Comparison of ENCODE assay signal across 13 cellular contexts in genomic region chr15:69193948-69194827, GRCh38. TPM values are rescaled to one million over a fixed set of nuclear protein-coding genes. Genes with fewer than 3 reads are reported as not detected.
DNase-seq lines count a peak whose midpoint lies in the region; ATAC-seq and TF ChIP-seq lines count a peak whose summit lies in the region.
"Had no signal": no experiment of that assay in that cellular context is flagged by ENCODE, and none has a peak within 500 bp of the region (broad histone marks: within the 10 kb centered on the region; RNA-seq: fewer than 3 reads in every experiment).

No MANE protein-coding gene starts in this region.

- H3K27ac ChIP-seq in right lobe of liver (peak overlapping the region in 2 of 3 donors; percentile 17 to 56), uterus (peak overlapping the region; percentile 44 to 52), H9 (ENCODE audit: insufficient read length, low read depth, low read length) (no peak overlapping the region)

- H3K4me3 ChIP-seq in choroid plexus epithelial cell (ENCODE audit: low read depth, low read length): no peak overlapping the region
- no peak overlapping the region for H3K4me3 ChIP-seq in right lobe of liver
- no peak overlapping the region for H3K4me3 ChIP-seq in uterus

- H2AK5ac ChIP-seq in H9 (ENCODE audit: insufficient read length, low read length): no peak overlapping the region

- H2BK5ac ChIP-seq in H9 (ENCODE audit: insufficient read length, low read length): no peak overlapping the region

- no peak overlapping the region for H3K4me3 Mint-ChIP-seq in H9
- no peak overlapping the region for H3K4me3 Mint-ChIP-seq in stimulated activated effector memory CD8-positive, alpha-beta T cell treated with anti-CD3 and anti-CD28 coated beads, Interleukin-12 subunit alpha, Interleukin-12 subunit beta, amount 100 ng/mL, for 72 hours
- H3K4me3 Mint-ChIP-seq: activated CD4-positive, alpha-beta T cell treated with anti-CD3 and anti-CD28 coated beads for 36 hours had no signal

- H3K4me2 ChIP-seq in H9 (ENCODE audit: insufficient read depth, insufficient read length, low read length): no peak overlapping the region

- H2BK120ac ChIP-seq in H9 (ENCODE audit: low read depth, low read length, poor library complexity, severe bottlenecking): no peak overlapping the region

- H3K27me3 ChIP-seq in right lobe of liver (no peaks in the 10 kb centered on the region), uterus (no peaks in the 10 kb centered on the region), H9 (ENCODE audit: insufficient read depth, low read length) (no peaks in the 10 kb centered on the region)

- no peak overlapping the region for H3K18ac ChIP-seq in H9 (ENCODE audit: insufficient read length, low read depth, low read length)

- H4K5ac ChIP-seq in H9 (ENCODE audit: insufficient read length, low read depth, low read length): no peak overlapping the region

- TF ChIP-seq CTCF in choroid plexus epithelial cell (conservative IDR thresholded peaks at IDR 0.05; ENCODE audit: low read depth, low read length) (no peak), right lobe of liver (IDR thresholded peaks at IDR 0.05) (no peak), uterus (IDR thresholded peaks at IDR 0.05) (no peak), H9 (conservative IDR thresholded peaks at IDR 0.05) (no peak)

- H3K56ac ChIP-seq in H9 (ENCODE audit: insufficient read length, low read depth, low read length): no peak overlapping the region

- TF ChIP-seq POLR2A in right lobe of liver (IDR thresholded peaks at IDR 0.05): no peak
- TF ChIP-seq POLR2A in uterus (IDR thresholded peaks at IDR 0.05): no peak

- no peak overlapping the region for H2BK12ac ChIP-seq in H9 (ENCODE audit: insufficient read length, low read depth, low read length)

- H4K8ac ChIP-seq in H9 (replicated peaks; ENCODE audit: insufficient read length, low read depth, low read length): no peak overlapping the region

- 17% methylated on average over 2 of the region's 2 CpGs for WGBS in right lobe of liver (ENCODE audit: insufficient coverage, low coverage, low lambda C conversion rate, missing lambda C conversion rate)
- WGBS in H9 (ENCODE audit: extremely low coverage, insufficient read length, low lambda C conversion rate): no CpG with 5 or more reads among the region's 2 CpGs

- no peaks in the 10 kb centered on the region for H3K27me3 Mint-ChIP-seq in H9 (ENCODE audit: low read depth)
- H3K27me3 Mint-ChIP-seq: activated CD4-positive, alpha-beta T cell treated with anti-CD3 and anti-CD28 coated beads for 36 hours had no signal

- H3K79me1 ChIP-seq in H9 (ENCODE audit: insufficient read depth, low read depth, low read length, poor library complexity, severe bottlenecking): no peaks in the 10 kb centered on the region

- H4K91ac ChIP-seq in H9 (ENCODE audit: insufficient read length, low read depth, low read length): no peak overlapping the region

- H4K20me1 ChIP-seq in H9 (ENCODE audit: control insufficient read depth, insufficient read depth, insufficient read length): no peaks in the 10 kb centered on the region

- H2AFZ ChIP-seq in H9 (ENCODE audit: low read length): no peak overlapping the region

- peaks cover 4 to 7% of the 10 kb centered on the region in 2 experiments; a peak in 3 of 5 replicates for H3K9me3 Mint-ChIP-seq in H9
- peaks cover 7% of the 10 kb centered on the region for H3K9me3 Mint-ChIP-seq in stimulated activated effector memory CD8-positive, alpha-beta T cell treated with anti-CD3 and anti-CD28 coated beads, Interleukin-12 subunit alpha, Interleukin-12 subunit beta, amount 100 ng/mL, for 72 hours

- H3K36me3 Mint-ChIP-seq in H9 (ENCODE audit: insufficient read depth in 1 of 3, low read depth in 3 of 3): peaks cover 5 to 23% (median 20%) of the 10 kb centered on the region in 3 experiments; a peak in 6 of 7 replicates
- no peaks in the 10 kb centered on the region for H3K36me3 Mint-ChIP-seq in stimulated activated effector memory CD8-positive, alpha-beta T cell treated with anti-CD3 and anti-CD28 coated beads, Interleukin-12 subunit alpha, Interleukin-12 subunit beta, amount 100 ng/mL, for 72 hours

- H3K9me3 ChIP-seq in right lobe of liver (no peaks in the 10 kb centered on the region), uterus (no peaks in the 10 kb centered on the region), H9 (ENCODE audit: control insufficient read depth, low read depth, low read length) (no peaks in the 10 kb centered on the region)

- H3K4ac ChIP-seq in H9 (ENCODE audit: low read depth, low read length): no peak overlapping the region

- H3K79me2 ChIP-seq in H9 (ENCODE audit: insufficient read depth, low read length): peaks cover 2% of the 10 kb centered on the region; the same call in 1 of the 2 replicates

- H3K23me2 ChIP-seq in H9 (ENCODE audit: insufficient read length, low read depth, low read length, poor library complexity, severe bottlenecking): no peaks in the 10 kb centered on the region

- H3K27ac Mint-ChIP-seq in H9: peak overlapping the region in 1 of 3 experiments; percentile 49; a peak in 2 of 7 replicates
- no peak overlapping the region for H3K27ac Mint-ChIP-seq in stimulated activated effector memory CD8-positive, alpha-beta T cell treated with anti-CD3 and anti-CD28 coated beads, Interleukin-12 subunit alpha, Interleukin-12 subunit beta, amount 100 ng/mL, for 72 hours
- H3K27ac Mint-ChIP-seq: activated CD4-positive, alpha-beta T cell treated with anti-CD3 and anti-CD28 coated beads for 36 hours had no signal

- H3K9ac ChIP-seq in H9 (ENCODE audit: extremely low read depth, insufficient read length, low read length): no peak overlapping the region

- intact Hi-C loops in right lobe of liver (cut with DNase I): no loop called here
- intact Hi-C loops in uterus (cut with DNase I; ENCODE audit: low total_unique reads): no loop called here

- no peaks in the 10 kb centered on the region for H3K36me3 ChIP-seq in right lobe of liver
- H3K36me3 ChIP-seq in uterus: no peaks in the 10 kb centered on the region

- no peak overlapping the region for H2BK20ac ChIP-seq in H9 (ENCODE audit: low read depth, low read length, poor library complexity, severe bottlenecking)

- H3K4me1 Mint-ChIP-seq in H9: peaks cover 19 to 30% of the 10 kb centered on the region in 2 experiments
- no peaks in the 10 kb centered on the region for H3K4me1 Mint-ChIP-seq in stimulated activated effector memory CD8-positive, alpha-beta T cell treated with anti-CD3 and anti-CD28 coated beads, Interleukin-12 subunit alpha, Interleukin-12 subunit beta, amount 100 ng/mL, for 72 hours

- DNase-seq in HT1080 (ENCODE audit: low read depth) (peak; percentile 38), choroid plexus epithelial cell (ENCODE audit: low read depth) (peak; percentile 67), right lobe of liver (peak in 1 of 3 donors; percentile 56), uterus (no peak), H9 (no peak)
- no peak for DNase-seq in stimulated activated effector memory CD8-positive, alpha-beta T cell treated with anti-CD3 and anti-CD28 coated beads, Interleukin-12 subunit alpha, Interleukin-12 subunit beta, amount 100 ng/mL, for 72 hours (ENCODE audit: low spot score in 2 of 2)
- DNase-seq in stimulated activated CD8-positive, alpha-beta memory T cell treated with anti-CD3 and anti-CD28 coated beads, Interleukin-4, amount 100 ng/mL, for 48 hours: no peak
- DNase-seq: activated CD4-positive, alpha-beta T cell treated with anti-CD3 and anti-CD28 coated beads for 36 hours; activated effector memory CD4-positive, alpha-beta T cell treated with anti-CD3 and anti-CD28 coated beads, Interleukin-2, amount 50 U/mL, for 16 hours; DMS79; effector CD8-positive, alpha-beta T cell; NCI-H146; stimulated activated CD4-positive, alpha-beta T cell treated with anti-CD3 and anti-CD28 coated beads, Interleukin-15, amount 100 ng/mL, for 24 hours had no signal

- no peak overlapping the region for H3T11ph ChIP-seq in H9 (ENCODE audit: low read length)

- peak; percentile 41 to 88 (median 66) for ATAC-seq in right lobe of liver
- no peak for ATAC-seq in stimulated activated effector memory CD8-positive, alpha-beta T cell treated with anti-CD3 and anti-CD28 coated beads, Interleukin-12 subunit alpha, Interleukin-12 subunit beta, amount 100 ng/mL, for 72 hours
- ATAC-seq: activated CD4-positive, alpha-beta T cell treated with anti-CD3 and anti-CD28 coated beads for 36 hours had no signal

- H2BK15ac ChIP-seq in H9 (ENCODE audit: low read depth, low read length): no peak overlapping the region

- no peak overlapping the region for H3K23ac ChIP-seq in H9 (ENCODE audit: insufficient read length, low read depth, low read length)

- H3K4me1 ChIP-seq in right lobe of liver (peaks cover 0 to 26% (median 7%) of the 10 kb centered on the region in 4 donors), uterus (no peaks in the 10 kb centered on the region), H9 (ENCODE audit: insufficient read depth, low read length) (peaks cover 8% of the 10 kb centered on the region)

- H3K14ac ChIP-seq in H9 (ENCODE audit: insufficient read depth, low read length): no peak overlapping the region

RNA-seq across cellular contexts. Expression of gene GLCE, which starts 33.8 kb away (rescaled TPM):
- 16.2 and 18.6 TPM in 2 replicates for total RNA-seq in HT1080 (2014; rRNA removed; shearing (Covaris generic))
- 14.8 and 16.2 TPM in 2 replicates for polyA plus RNA-seq in HT1080 (2015; cell fraction: cytosol; rRNA removed)
- polyA plus RNA-seq in HT1080 (2015; cell fraction: nucleus; rRNA removed): 18.4 and 22.1 TPM in 2 replicates
- total RNA-seq in right lobe of liver: 10 to 100 TPM in 5 of 6 experiments, 1 to 10 TPM in 1; 8.1 to 23.5 (median 15.4) TPM
- 10 to 100 TPM in 3 of 4 donors, 1 to 10 TPM in 1; 3.1 to 46.0 (median 14.7) TPM for total RNA-seq in uterus
- total RNA-seq in H9 (2021): 11.9 and 12.2 TPM in 2 replicates

Comparison
In these comparisons a context has a peak if more than half of its experiments do, and no peak if none do; other contexts are left out.
1. DNase-seq: peak in HT1080 (single experiment) and choroid plexus epithelial cell (single experiment); none in uterus (0 of 2), H9 (single experiment), stimulated activated effector memory CD8-positive, alpha-beta T cell treated with anti-CD3 and anti-CD28 coated beads, Interleukin-12 subunit alpha, Interleukin-12 subunit beta, amount 100 ng/mL, for 72 hours (0 of 2) and stimulated activated CD8-positive, alpha-beta memory T cell treated with anti-CD3 and anti-CD28 coated beads, Interleukin-4, amount 100 ng/mL, for 48 hours (single experiment).